1 cellular context compared by ENCODE assay signal in genomic region chr13:110885966-110886365, GRCh38.
TF ChIP-seq lines count a peak whose summit lies in the region.

No MANE protein-coding gene starts in this region.

TF ChIP-seq in H1, 55 proteins besides CTCF, POLR2A, EP300 and RAD21:
- TF ChIP-seq POLR2AphosphoS5 (IDR thresholded peaks at IDR 0.05; ENCODE audit: low read depth, low read length) (no peak), KDM4A (IDR thresholded peaks at IDR 0.05; ENCODE audit: low read depth, low read length, severe bottlenecking) (no peak), SP1 (IDR thresholded peaks at IDR 0.05; ENCODE audit: low read depth, low read length) (0 out of 2 replicates have a peak, but pooled peaks have one; percentile 17), MAX (IDR thresholded peaks at IDR 0.05) (peak; percentile 45; the same call in 1 of the 2 replicates), GABPA (IDR thresholded peaks at IDR 0.05; ENCODE audit: borderline replicate concordance, insufficient read depth, low read length) (no peak), JUN (IDR thresholded peaks at IDR 0.05; ENCODE audit: low read depth, low read length) (no peak), KDM5A (IDR thresholded peaks at IDR 0.05; ENCODE audit: low read length) (no peak)
